Comparison of ENCODE assay signal across 18 cellular contexts in genomic region chr3:178117641-178118040, GRCh38.
DNase-seq lines count a peak whose midpoint lies in the region; ATAC-seq and TF ChIP-seq lines count a peak whose summit lies in the region.
"Had no signal": no experiment of that assay in that cellular context is flagged by ENCODE, and none has a peak within 500 bp of the region (broad histone marks: within the 10 kb centered on the region; RNA-seq: fewer than 3 reads in every experiment).

No MANE protein-coding gene starts in this region.

- no peaks in the 10 kb centered on the region for H3K27me3 ChIP-seq in RWPE2 (ENCODE audit: insufficient read depth, poor library complexity, severe bottlenecking)
- no peaks in the 10 kb centered on the region for H3K27me3 ChIP-seq in foreskin keratinocyte
- H3K27me3 ChIP-seq in prostate gland (replicated peaks; ENCODE audit: insufficient read depth), result no peaks in the 10 kb centered on the region
- H3K27me3 ChIP-seq: SJSA1 had no signal

- ATAC-seq in RWPE2 (ENCODE audit: low read depth) (peak; percentile 41; the same call in 1 of the 3 replicates), foreskin keratinocyte (peak; percentile 22)
- ATAC-seq: CD8-positive, alpha-beta T cell had no signal

- H3K4me3 ChIP-seq in RWPE2 (ENCODE audit: severe bottlenecking) (no peak overlapping the region), prostate gland (no peak overlapping the region)
- H3K4me3 ChIP-seq: PC-9, SJSA1 had no signal

- intact Hi-C loops in prostate gland (cut with DNase I), result no loop called here

- TF ChIP-seq CTCF in RWPE2 (IDR thresholded peaks at IDR 0.05; ENCODE audit: poor library complexity, severe bottlenecking) (no peak), foreskin keratinocyte (conservative IDR thresholded peaks at IDR 0.05) (no peak), prostate gland (IDR thresholded peaks at IDR 0.05) (no peak)

- H3K36me3 ChIP-seq in RWPE2 (ENCODE audit: low read depth) (no peaks in the 10 kb centered on the region), prostate gland (no peaks in the 10 kb centered on the region)
- H3K36me3 ChIP-seq: SJSA1 had no signal

- 95% methylated on average over 3 of the region's 3 CpGs for WGBS in prostate gland

- H3K4me1 ChIP-seq in RWPE2 (ENCODE audit: insufficient read depth, poor library complexity, severe bottlenecking) (peaks cover 7% of the 10 kb centered on the region), foreskin keratinocyte (peaks cover 5% of the 10 kb centered on the region), prostate gland (replicated peaks) (no peaks in the 10 kb centered on the region)
- H3K4me1 ChIP-seq: SJSA1 had no signal

- H3K9me3 ChIP-seq in RWPE2 (ENCODE audit: severe bottlenecking), result no peaks in the 10 kb centered on the region
- no peaks in the 10 kb centered on the region for H3K9me3 ChIP-seq in prostate gland

- no peak overlapping the region for H3K27ac ChIP-seq in RWPE2 (ENCODE audit: poor library complexity, severe bottlenecking)
- H3K27ac ChIP-seq in foreskin keratinocyte, result no peak overlapping the region
- no peak overlapping the region for H3K27ac ChIP-seq in prostate gland
- H3K27ac ChIP-seq: HL-60, PC-9, SJSA1 had no signal

- TF ChIP-seq POLR2A in prostate gland (IDR thresholded peaks at IDR 0.05), result no peak

- peak; percentile 9 for DNase-seq in HK-2 (ENCODE audit: unreplicated experiment)
- no peak for DNase-seq in RWPE2 (ENCODE audit: low spot score)
- no peak for DNase-seq in foreskin keratinocyte
- no peak for DNase-seq in prostate gland (ENCODE audit: low spot score)
- no peak for DNase-seq in OCI-M2 (lab: John Stamatoyannopoulos, UW; ENCODE audit: unreplicated experiment)
- DNase-seq in activated CD8-positive, alpha-beta memory T cell treated with anti-CD3 and anti-CD28 coated beads, Interleukin-2, amount 50 U/mL, for 48 hours, result no peak
- DNase-seq in AG20443 (ENCODE audit: low spot score), result no peak
- DNase-seq: CD8-positive, alpha-beta T cell; DND-41; H7; NCI-H1048; NCI-H1436 treated with DMSO at 0.1 percent for 48 hours; NCI-H2081; NCI-H510A; NCI-H774; PC-9 had no signal
